In the genomic region with DNA sequence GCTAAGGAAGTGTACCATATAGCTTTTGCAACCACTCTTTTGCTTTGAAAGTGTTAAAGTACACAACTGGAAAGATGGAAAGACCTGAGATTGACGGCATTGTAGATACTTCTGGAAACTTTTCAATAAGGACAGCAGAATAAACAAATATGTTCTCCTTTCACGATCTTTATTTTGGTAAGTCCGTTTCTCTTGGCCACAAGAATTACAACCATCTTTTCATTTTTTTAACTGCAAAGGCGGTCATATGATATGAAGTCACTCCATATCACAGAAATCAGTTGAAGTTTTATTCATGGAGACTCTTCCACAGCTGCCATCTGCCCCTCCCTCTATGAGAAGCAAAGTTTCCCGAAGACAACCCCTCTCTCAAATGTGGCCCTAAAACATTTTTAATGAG, we compare ENCODE assay signal across 1 cellular context.
TF ChIP-seq lines count a peak whose summit lies in the region.

No MANE protein-coding gene starts in this region.

TF ChIP-seq in GM23338, 12 proteins besides CTCF, POLR2A, EP300 and RAD21 (continued from another document):
- TF ChIP-seq, protein P1, sequence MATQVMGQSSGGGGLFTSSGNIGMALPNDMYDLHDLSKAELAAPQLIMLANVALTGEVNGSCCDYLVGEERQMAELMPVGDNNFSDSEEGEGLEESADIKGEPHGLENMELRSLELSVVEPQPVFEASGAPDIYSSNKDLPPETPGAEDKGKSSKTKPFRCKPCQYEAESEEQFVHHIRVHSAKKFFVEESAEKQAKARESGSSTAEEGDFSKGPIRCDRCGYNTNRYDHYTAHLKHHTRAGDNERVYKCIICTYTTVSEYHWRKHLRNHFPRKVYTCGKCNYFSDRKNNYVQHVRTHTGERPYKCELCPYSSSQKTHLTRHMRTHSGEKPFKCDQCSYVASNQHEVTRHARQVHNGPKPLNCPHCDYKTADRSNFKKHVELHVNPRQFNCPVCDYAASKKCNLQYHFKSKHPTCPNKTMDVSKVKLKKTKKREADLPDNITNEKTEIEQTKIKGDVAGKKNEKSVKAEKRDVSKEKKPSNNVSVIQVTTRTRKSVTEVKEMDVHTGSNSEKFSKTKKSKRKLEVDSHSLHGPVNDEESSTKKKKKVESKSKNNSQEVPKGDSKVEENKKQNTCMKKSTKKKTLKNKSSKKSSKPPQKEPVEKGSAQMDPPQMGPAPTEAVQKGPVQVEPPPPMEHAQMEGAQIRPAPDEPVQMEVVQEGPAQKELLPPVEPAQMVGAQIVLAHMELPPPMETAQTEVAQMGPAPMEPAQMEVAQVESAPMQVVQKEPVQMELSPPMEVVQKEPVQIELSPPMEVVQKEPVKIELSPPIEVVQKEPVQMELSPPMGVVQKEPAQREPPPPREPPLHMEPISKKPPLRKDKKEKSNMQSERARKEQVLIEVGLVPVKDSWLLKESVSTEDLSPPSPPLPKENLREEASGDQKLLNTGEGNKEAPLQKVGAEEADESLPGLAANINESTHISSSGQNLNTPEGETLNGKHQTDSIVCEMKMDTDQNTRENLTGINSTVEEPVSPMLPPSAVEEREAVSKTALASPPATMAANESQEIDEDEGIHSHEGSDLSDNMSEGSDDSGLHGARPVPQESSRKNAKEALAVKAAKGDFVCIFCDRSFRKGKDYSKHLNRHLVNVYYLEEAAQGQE (IDR thresholded peaks at IDR 0.05; ENCODE audit: unreplicated experiment): no peak
- TF ChIP-seq STAT1 (IDR thresholded peaks at IDR 0.05; ENCODE audit: unreplicated experiment) (no peak), EZH2 (IDR thresholded peaks at IDR 0.05; ENCODE audit: low read depth, unreplicated experiment) (no peak), ZNF331 (CRISPR knock-in tag; IDR thresholded peaks at IDR 0.05; ENCODE audit: low read depth) (no peak), EZH2phosphoT487 (IDR thresholded peaks at IDR 0.05; ENCODE audit: unreplicated experiment) (no peak), ETS1 (IDR thresholded peaks at IDR 0.05) (no peak), POLR2AphosphoS5 (IDR thresholded peaks at IDR 0.05; ENCODE audit: low read depth) (no peak), CREB1 (CRISPR knock-in tag; IDR thresholded peaks at IDR 0.05; ENCODE audit: low read depth) (no peak)
- TF ChIP-seq, protein P2, sequence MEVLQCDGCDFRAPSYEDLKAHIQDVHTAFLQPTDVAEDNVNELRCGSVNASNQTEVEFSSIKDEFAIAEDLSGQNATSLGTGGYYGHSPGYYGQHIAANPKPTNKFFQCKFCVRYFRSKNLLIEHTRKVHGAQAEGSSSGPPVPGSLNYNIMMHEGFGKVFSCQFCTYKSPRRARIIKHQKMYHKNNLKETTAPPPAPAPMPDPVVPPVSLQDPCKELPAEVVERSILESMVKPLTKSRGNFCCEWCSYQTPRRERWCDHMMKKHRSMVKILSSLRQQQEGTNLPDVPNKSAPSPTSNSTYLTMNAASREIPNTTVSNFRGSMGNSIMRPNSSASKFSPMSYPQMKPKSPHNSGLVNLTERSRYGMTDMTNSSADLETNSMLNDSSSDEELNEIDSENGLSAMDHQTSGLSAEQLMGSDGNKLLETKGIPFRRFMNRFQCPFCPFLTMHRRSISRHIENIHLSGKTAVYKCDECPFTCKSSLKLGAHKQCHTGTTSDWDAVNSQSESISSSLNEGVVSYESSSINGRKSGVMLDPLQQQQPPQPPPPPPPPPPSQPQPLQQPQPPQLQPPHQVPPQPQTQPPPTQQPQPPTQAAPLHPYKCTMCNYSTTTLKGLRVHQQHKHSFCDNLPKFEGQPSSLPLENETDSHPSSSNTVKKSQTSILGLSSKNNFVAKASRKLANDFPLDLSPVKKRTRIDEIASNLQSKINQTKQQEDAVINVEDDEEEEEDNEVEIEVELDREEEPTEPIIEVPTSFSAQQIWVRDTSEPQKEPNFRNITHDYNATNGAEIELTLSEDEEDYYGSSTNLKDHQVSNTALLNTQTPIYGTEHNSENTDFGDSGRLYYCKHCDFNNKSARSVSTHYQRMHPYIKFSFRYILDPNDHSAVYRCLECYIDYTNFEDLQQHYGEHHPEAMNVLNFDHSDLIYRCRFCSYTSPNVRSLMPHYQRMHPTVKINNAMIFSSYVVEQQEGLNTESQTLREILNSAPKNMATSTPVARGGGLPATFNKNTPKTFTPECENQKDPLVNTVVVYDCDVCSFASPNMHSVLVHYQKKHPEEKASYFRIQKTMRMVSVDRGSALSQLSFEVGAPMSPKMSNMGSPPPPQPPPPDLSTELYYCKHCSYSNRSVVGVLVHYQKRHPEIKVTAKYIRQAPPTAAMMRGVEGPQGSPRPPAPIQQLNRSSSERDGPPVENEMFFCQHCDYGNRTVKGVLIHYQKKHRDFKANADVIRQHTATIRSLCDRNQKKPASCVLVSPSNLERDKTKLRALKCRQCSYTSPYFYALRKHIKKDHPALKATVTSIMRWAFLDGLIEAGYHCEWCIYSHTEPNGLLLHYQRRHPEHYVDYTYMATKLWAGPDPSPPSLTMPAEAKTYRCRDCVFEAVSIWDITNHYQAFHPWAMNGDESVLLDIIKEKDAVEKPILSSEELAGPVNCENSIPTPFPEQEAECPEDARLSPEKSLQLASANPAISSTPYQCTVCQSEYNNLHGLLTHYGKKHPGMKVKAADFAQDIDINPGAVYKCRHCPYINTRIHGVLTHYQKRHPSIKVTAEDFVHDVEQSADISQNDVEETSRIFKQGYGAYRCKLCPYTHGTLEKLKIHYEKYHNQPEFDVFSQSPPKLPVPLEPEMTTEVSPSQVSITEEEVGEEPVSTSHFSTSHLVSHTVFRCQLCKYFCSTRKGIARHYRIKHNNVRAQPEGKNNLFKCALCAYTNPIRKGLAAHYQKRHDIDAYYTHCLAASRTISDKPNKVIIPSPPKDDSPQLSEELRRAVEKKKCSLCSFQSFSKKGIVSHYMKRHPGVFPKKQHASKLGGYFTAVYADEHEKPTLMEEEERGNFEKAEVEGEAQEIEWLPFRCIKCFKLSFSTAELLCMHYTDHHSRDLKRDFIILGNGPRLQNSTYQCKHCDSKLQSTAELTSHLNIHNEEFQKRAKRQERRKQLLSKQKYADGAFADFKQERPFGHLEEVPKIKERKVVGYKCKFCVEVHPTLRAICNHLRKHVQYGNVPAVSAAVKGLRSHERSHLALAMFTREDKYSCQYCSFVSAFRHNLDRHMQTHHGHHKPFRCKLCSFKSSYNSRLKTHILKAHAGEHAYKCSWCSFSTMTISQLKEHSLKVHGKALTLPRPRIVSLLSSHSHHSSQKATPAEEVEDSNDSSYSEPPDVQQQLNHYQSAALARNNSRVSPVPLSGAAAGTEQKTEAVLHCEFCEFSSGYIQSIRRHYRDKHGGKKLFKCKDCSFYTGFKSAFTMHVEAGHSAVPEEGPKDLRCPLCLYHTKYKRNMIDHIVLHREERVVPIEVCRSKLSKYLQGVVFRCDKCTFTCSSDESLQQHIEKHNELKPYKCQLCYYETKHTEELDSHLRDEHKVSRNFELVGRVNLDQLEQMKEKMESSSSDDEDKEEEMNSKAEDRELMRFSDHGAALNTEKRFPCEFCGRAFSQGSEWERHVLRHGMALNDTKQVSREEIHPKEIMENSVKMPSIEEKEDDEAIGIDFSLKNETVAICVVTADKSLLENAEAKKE (CRISPR knock-in tag; IDR thresholded peaks at IDR 0.05): no peak
